18 cellular contexts compared by ENCODE assay signal in genomic region chr13:40580566-40581276, GRCh38.
DNase-seq lines count a peak whose midpoint lies in the region; ATAC-seq and TF ChIP-seq lines count a peak whose summit lies in the region.
"Had no signal": no experiment of that assay in that cellular context is flagged by ENCODE, and none has a peak within 500 bp of the region (broad histone marks: within the 10 kb centered on the region; RNA-seq: fewer than 3 reads in every experiment).

No MANE protein-coding gene starts in this region.

- H3K36me3 ChIP-seq in GM23338 (ENCODE audit: insufficient read depth) = peaks cover 10% of the 10 kb centered on the region; the same call in 1 of the 2 replicates
- H3K36me3 ChIP-seq: upper lobe of left lung had no signal

- peak overlapping the region; percentile 46 for H3K27ac Mint-ChIP-seq in activated CD4-positive, alpha-beta memory T cell treated with anti-CD3 and anti-CD28 coated beads for 36 hours
- no peak overlapping the region for H3K27ac Mint-ChIP-seq in activated CD4-positive, alpha-beta memory T cell treated with anti-CD3 and anti-CD28 coated beads, Interleukin-2, amount 10 ng/mL, durations not matched to agents 7 days and 5 days
- H3K27ac Mint-ChIP-seq in GM23338 = no peak overlapping the region
- H3K27ac Mint-ChIP-seq in activated naive CD8-positive, alpha-beta T cell treated with anti-CD3 and anti-CD28 coated beads, Interleukin-2, amount 50 U/mL, for 24 hours = peak overlapping the region; percentile 70
- H3K27ac Mint-ChIP-seq: mesothelial cell of epicardium had no signal

- H3K27me3 Mint-ChIP-seq in activated CD4-positive, alpha-beta memory T cell treated with anti-CD3 and anti-CD28 coated beads for 36 hours = no peaks in the 10 kb centered on the region
- no peaks in the 10 kb centered on the region for H3K27me3 Mint-ChIP-seq in activated CD4-positive, alpha-beta memory T cell treated with anti-CD3 and anti-CD28 coated beads, Interleukin-2, amount 10 ng/mL, durations not matched to agents 7 days and 5 days
- H3K27me3 Mint-ChIP-seq in GM23338 (ENCODE audit: insufficient read depth, low read depth, poor library complexity) = peaks cover 9% of the 10 kb centered on the region
- H3K27me3 Mint-ChIP-seq in activated naive CD8-positive, alpha-beta T cell treated with anti-CD3 and anti-CD28 coated beads, Interleukin-2, amount 50 U/mL, for 24 hours = no peaks in the 10 kb centered on the region

- H3K4me2 ChIP-seq in GM23338 = no peak overlapping the region
- H3K4me2 ChIP-seq: A549 had no signal

- H3K4me1 Mint-ChIP-seq in activated CD4-positive, alpha-beta memory T cell treated with anti-CD3 and anti-CD28 coated beads for 36 hours (ENCODE audit: low read depth) = peaks cover 92% of the 10 kb centered on the region
- H3K4me1 Mint-ChIP-seq in activated CD4-positive, alpha-beta memory T cell treated with anti-CD3 and anti-CD28 coated beads, Interleukin-2, amount 10 ng/mL, durations not matched to agents 7 days and 5 days = peaks cover 60% of the 10 kb centered on the region
- H3K4me1 Mint-ChIP-seq in GM23338 = peaks cover 69% of the 10 kb centered on the region
- peaks cover 94% of the 10 kb centered on the region for H3K4me1 Mint-ChIP-seq in activated naive CD8-positive, alpha-beta T cell treated with anti-CD3 and anti-CD28 coated beads, Interleukin-2, amount 50 U/mL, for 24 hours

- no peak overlapping the region for H2AFZ ChIP-seq in GM23338

- CTCF ChIA-PET in activated CD4-positive, alpha-beta memory T cell treated with anti-CD3 and anti-CD28 coated beads for 36 hours (lab: Charles Lee) = no interaction called here
- CTCF ChIA-PET in activated CD4-positive, alpha-beta memory T cell treated with anti-CD3 and anti-CD28 coated beads, Interleukin-2, amount 10 ng/mL, durations not matched to agents 7 days and 5 days (lab: Charles Lee) = no interaction called here

- no peak overlapping the region for H3K4me3 Mint-ChIP-seq in activated CD4-positive, alpha-beta memory T cell treated with anti-CD3 and anti-CD28 coated beads for 36 hours
- H3K4me3 Mint-ChIP-seq in activated CD4-positive, alpha-beta memory T cell treated with anti-CD3 and anti-CD28 coated beads, Interleukin-2, amount 10 ng/mL, durations not matched to agents 7 days and 5 days = no peak overlapping the region
- H3K4me3 Mint-ChIP-seq in GM23338 = no peak overlapping the region
- no peak overlapping the region for H3K4me3 Mint-ChIP-seq in activated naive CD8-positive, alpha-beta T cell treated with anti-CD3 and anti-CD28 coated beads, Interleukin-2, amount 50 U/mL, for 24 hours
- H3K4me3 Mint-ChIP-seq: mesothelial cell of epicardium had no signal

- ATAC-seq in GM23338 (no peak), sciatic nerve (peak; percentile 41), omental fat pad (ENCODE audit: low FRiP score) (no peak)
- no peak for ATAC-seq in activated naive CD8-positive, alpha-beta T cell treated with anti-CD3 and anti-CD28 coated beads, Interleukin-2, amount 50 U/mL, for 24 hours
- ATAC-seq: A549 had no signal

- TF ChIP-seq CTCF in GM23338 (conservative IDR thresholded peaks at IDR 0.05; ENCODE audit: low read depth in 2 of 2) (no peak), omental fat pad (IDR thresholded peaks at IDR 0.05) (no peak)

- intact Hi-C loops in activated CD4-positive, alpha-beta memory T cell treated with anti-CD3 and anti-CD28 coated beads for 36 hours (cut with micrococcal nuclease) = no loop called here
- intact Hi-C loops in sciatic nerve (cut with DNase I) (no loop called here), posterior vena cava (cut with DNase I) (no loop called here)

- H3K9me2 ChIP-seq in GM23338 (ENCODE audit: insufficient read depth) = peaks cover 7% of the 10 kb centered on the region; the same call in 1 of the 2 replicates

- H4K20me1 ChIP-seq in GM23338 (replicated peaks; ENCODE audit: insufficient read depth) = peaks cover 62% of the 10 kb centered on the region

- H3K79me2 ChIP-seq in GM23338 (replicated peaks; ENCODE audit: insufficient read depth) = peaks cover 99% of the 10 kb centered on the region

- POLR2A ChIA-PET in activated CD4-positive, alpha-beta memory T cell treated with anti-CD3 and anti-CD28 coated beads for 36 hours (lab: Charles Lee) = interaction anchor here (0.6 to 1.0 kb wide), 3 partner anchors 27 to 289 kb away, joined by 3 read pairs; no protein-coding TSS in a partner anchor
- POLR2A ChIA-PET in activated CD4-positive, alpha-beta memory T cell treated with anti-CD3 and anti-CD28 coated beads, Interleukin-2, amount 10 ng/mL, durations not matched to agents 7 days and 5 days (lab: Charles Lee) = no interaction called here

- no peaks in the 10 kb centered on the region for H3K27me3 ChIP-seq in GM23338 (ENCODE audit: insufficient read depth)
- H3K27me3 ChIP-seq: upper lobe of left lung had no signal

- H3K9me3 Mint-ChIP-seq in activated CD4-positive, alpha-beta memory T cell treated with anti-CD3 and anti-CD28 coated beads for 36 hours = peaks cover 15% of the 10 kb centered on the region
- peaks cover 13% of the 10 kb centered on the region for H3K9me3 Mint-ChIP-seq in activated CD4-positive, alpha-beta memory T cell treated with anti-CD3 and anti-CD28 coated beads, Interleukin-2, amount 10 ng/mL, durations not matched to agents 7 days and 5 days
- H3K9me3 Mint-ChIP-seq in GM23338 = peaks cover 16% of the 10 kb centered on the region
- peaks cover 8% of the 10 kb centered on the region for H3K9me3 Mint-ChIP-seq in activated naive CD8-positive, alpha-beta T cell treated with anti-CD3 and anti-CD28 coated beads, Interleukin-2, amount 50 U/mL, for 24 hours

- no peaks in the 10 kb centered on the region; the same call in 1 of the 2 replicates for H3F3A ChIP-seq in GM23338 (replicated peaks; ENCODE audit: low read depth)

- H3K27ac ChIP-seq in GM23338 (ENCODE audit: low read depth) = peak overlapping the region; percentile 21; the same call in 1 of the 2 replicates
- H3K27ac ChIP-seq: A549, RWPE1, upper lobe of left lung had no signal

- peaks cover 73% of the 10 kb centered on the region for H3K4me1 ChIP-seq in GM23338 (ENCODE audit: insufficient read depth)
- H3K4me1 ChIP-seq: A549 had no signal

- peaks cover 16% of the 10 kb centered on the region for H3K36me3 Mint-ChIP-seq in activated CD4-positive, alpha-beta memory T cell treated with anti-CD3 and anti-CD28 coated beads for 36 hours
- peaks cover 28% of the 10 kb centered on the region for H3K36me3 Mint-ChIP-seq in activated CD4-positive, alpha-beta memory T cell treated with anti-CD3 and anti-CD28 coated beads, Interleukin-2, amount 10 ng/mL, durations not matched to agents 7 days and 5 days (ENCODE audit: low read depth)
- H3K36me3 Mint-ChIP-seq in GM23338 (ENCODE audit: low read depth) = peaks cover 26% of the 10 kb centered on the region
- peaks cover 13% of the 10 kb centered on the region for H3K36me3 Mint-ChIP-seq in activated naive CD8-positive, alpha-beta T cell treated with anti-CD3 and anti-CD28 coated beads, Interleukin-2, amount 50 U/mL, for 24 hours (ENCODE audit: low read depth)

- DNase-seq in activated CD4-positive, alpha-beta memory T cell treated with anti-CD3 and anti-CD28 coated beads for 36 hours = no peak
- no peak for DNase-seq in activated CD4-positive, alpha-beta memory T cell treated with anti-CD3 and anti-CD28 coated beads, Interleukin-2, amount 10 ng/mL, durations not matched to agents 7 days and 5 days
- DNase-seq in GM23338 (ENCODE audit: low spot score) (no peak), sciatic nerve (ENCODE audit: low spot score) (no peak), posterior vena cava (ENCODE audit: low spot score) (no peak), NCI-H82 treated with DMSO at 0.1 percent for 48 hours (lab: John Stamatoyannopoulos, UW; ENCODE audit: unreplicated experiment) (no peak), omental fat pad (ENCODE audit: low spot score) (no peak)
- no peak for DNase-seq in activated naive CD8-positive, alpha-beta T cell treated with anti-CD3 and anti-CD28 coated beads, Interleukin-2, amount 50 U/mL, for 24 hours
- DNase-seq: activated CD4-positive, CD25-positive, alpha-beta regulatory T cell; amygdala; EL; nucleus accumbens; stimulated activated CD4-positive, alpha-beta T cell treated with anti-CD3 and anti-CD28 coated beads, Interleukin-4, amount 100 ng/mL, for 24 hours; stimulated activated CD8-positive, alpha-beta memory T cell treated with anti-CD3 and anti-CD28 coated beads, Interleukin-4, amount 100 ng/mL, for 48 hours; upper lobe of left lung had no signal

- no peak overlapping the region for H3K4me3 ChIP-seq in GM23338
- H3K4me3 ChIP-seq: A549, upper lobe of left lung had no signal

TF ChIP-seq in GM23338, 12 proteins besides CTCF, POLR2A, EP300 and RAD21 (continues in another document):
- TF ChIP-seq CREB1 (CRISPR knock-in tag; IDR thresholded peaks at IDR 0.05; ENCODE audit: low read depth) = no peak
- TF ChIP-seq REST (IDR thresholded peaks at IDR 0.05; ENCODE audit: unreplicated experiment) = no peak
- TF ChIP-seq ZNF331 (CRISPR knock-in tag; IDR thresholded peaks at IDR 0.05; ENCODE audit: low read depth) = no peak
- TF ChIP-seq JUNB (IDR thresholded peaks at IDR 0.05; ENCODE audit: unreplicated experiment) = no peak
- TF ChIP-seq ZNF114 (CRISPR knock-in tag; IDR thresholded peaks at IDR 0.05) = no peak
- no peak for TF ChIP-seq EZH2phosphoT487 (IDR thresholded peaks at IDR 0.05; ENCODE audit: unreplicated experiment)

Comparison
In these comparisons a context has a peak if more than half of its experiments do, and no peak if none do; other contexts are left out.
1. H3K27ac Mint-ChIP-seq: peak in activated CD4-positive, alpha-beta memory T cell treated with anti-CD3 and anti-CD28 coated beads for 36 hours (single experiment) and activated naive CD8-positive, alpha-beta T cell treated with anti-CD3 and anti-CD28 coated beads, Interleukin-2, amount 50 U/mL, for 24 hours (single experiment); none in activated CD4-positive, alpha-beta memory T cell treated with anti-CD3 and anti-CD28 coated beads, Interleukin-2, amount 10 ng/mL, durations not matched to agents 7 days and 5 days (single experiment) and GM23338 (single experiment).